In the genomic region with DNA sequence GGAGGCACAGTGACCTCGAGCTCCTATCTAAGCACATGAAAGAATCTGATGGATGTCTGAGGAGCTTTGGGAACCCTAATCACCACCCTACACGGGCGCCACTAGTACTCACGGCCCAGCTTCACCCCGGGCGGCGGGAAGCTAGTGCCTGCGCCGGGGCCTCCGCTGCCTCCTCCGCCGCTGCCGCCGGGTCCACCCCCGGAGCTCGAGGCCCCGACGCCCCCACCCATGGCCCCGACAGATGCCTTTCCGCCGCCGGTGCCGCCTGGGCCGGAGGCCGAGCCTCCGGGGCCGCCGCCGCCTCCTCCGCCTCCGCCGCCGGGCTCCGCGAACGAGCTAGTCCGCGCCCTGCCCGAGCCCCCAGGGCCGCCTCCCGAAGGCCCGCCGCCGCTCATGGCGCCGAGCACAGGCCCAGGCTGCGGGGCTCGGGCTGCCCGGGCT, we compare ENCODE assay signal across 8 cellular contexts. TPM values are rescaled to one million over a fixed set of nuclear protein-coding genes. Genes with fewer than 3 reads are reported as not detected.
DNase-seq lines count a peak whose midpoint lies in the region; ATAC-seq lines count a peak whose summit lies in the region.

No MANE protein-coding gene starts in this region.

- peak overlapping the region; percentile 82 for H3K4me3 ChIP-seq in iPS-11a (ENCODE audit: low read depth, low read length)

- ATAC-seq in HG02678 (IDR thresholded peaks at IDR 0.05; ENCODE audit: unreplicated experiment): peak; percentile 1

- DNase-seq in ELR (ENCODE audit: low read depth) (peak; percentile 28), HCEC 1CT (no peak), A172 (ENCODE audit: low spot score) (no peak), HuH-7.5 (ENCODE audit: low spot score) (no peak)
- peak; percentile 21 for DNase-seq in activated T-helper 9 cell treated with anti-CD3 and anti-CD28 coated beads, Interleukin-2, amount 50 U/mL, for 16 hours (ENCODE audit: low read depth)
- DNase-seq in stimulated activated CD4-positive, alpha-beta T cell treated with anti-CD3 and anti-CD28 coated beads, Interleukin-1b, Interleukin-23, amount 100 ng/mL, for 48 hours: peak; percentile 30

RNA-seq across cellular contexts. Expression of a gene that starts 0.3 kb away (rescaled TPM):
- 25.7 and 34.0 TPM in 2 replicates for total RNA-seq in A172 (2014; rRNA removed; shearing (Covaris generic))

RNA-seq across cellular contexts. Expression of a gene that starts 12.8 kb away (rescaled TPM):
- 43.6 and 52.8 TPM in 2 replicates for total RNA-seq in A172 (2014; rRNA removed; shearing (Covaris generic))

RNA-seq across cellular contexts. Expression of a gene that starts 22.0 kb away (rescaled TPM):
- 12.6 and 20.6 TPM in 2 replicates for total RNA-seq in A172 (2014; rRNA removed; shearing (Covaris generic))

RNA-seq across cellular contexts. Expression of a gene that starts 24.6 kb away (rescaled TPM):
- total RNA-seq in A172 (2014; rRNA removed; shearing (Covaris generic)): 65.3 and 75.4 TPM in 2 replicates

RNA-seq across cellular contexts. Expression of a gene that starts 27.0 kb away (rescaled TPM):
- 25.3 and 48.5 TPM in 2 replicates for total RNA-seq in A172 (2014; rRNA removed; shearing (Covaris generic))

Comparison
In these comparisons a context has a peak if more than half of its experiments do, and no peak if none do; other contexts are left out.
1. DNase-seq: peak in ELR (single experiment), activated T-helper 9 cell treated with anti-CD3 and anti-CD28 coated beads, Interleukin-2, amount 50 U/mL, for 16 hours (single experiment) and stimulated activated CD4-positive, alpha-beta T cell treated with anti-CD3 and anti-CD28 coated beads, Interleukin-1b, Interleukin-23, amount 100 ng/mL, for 48 hours (single experiment); none in HCEC 1CT (single experiment), A172 (single experiment) and HuH-7.5 (single experiment).